In the genomic region with DNA sequence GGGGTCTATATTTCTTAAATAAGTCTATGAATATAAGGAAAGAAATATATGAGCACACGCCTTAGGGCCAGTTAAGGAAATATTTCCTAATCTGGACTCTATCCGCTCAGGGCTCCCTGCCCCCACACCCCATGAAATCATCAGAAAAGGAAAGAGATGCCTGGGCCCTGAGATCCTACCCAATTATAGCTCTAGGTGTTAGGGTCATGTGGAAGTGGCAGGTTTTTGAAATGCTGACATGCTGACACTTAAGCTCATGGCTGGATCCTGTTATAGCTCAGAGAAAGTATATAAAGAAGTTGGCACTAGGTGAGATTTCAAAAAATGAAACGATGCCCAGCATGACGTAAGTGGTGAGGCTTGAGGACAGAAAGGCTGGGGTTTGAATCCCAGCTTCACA, we compare ENCODE assay signal across 1 cellular context.
TF ChIP-seq lines count a peak whose summit lies in the region.

No MANE protein-coding gene starts in this region.

TF ChIP-seq in H1, 55 proteins besides CTCF, POLR2A, EP300 and RAD21:
- TF ChIP-seq SP2 (IDR thresholded peaks at IDR 0.05; ENCODE audit: low read length), result no peak
